24 cellular contexts compared by ENCODE assay signal in the genomic region with DNA sequence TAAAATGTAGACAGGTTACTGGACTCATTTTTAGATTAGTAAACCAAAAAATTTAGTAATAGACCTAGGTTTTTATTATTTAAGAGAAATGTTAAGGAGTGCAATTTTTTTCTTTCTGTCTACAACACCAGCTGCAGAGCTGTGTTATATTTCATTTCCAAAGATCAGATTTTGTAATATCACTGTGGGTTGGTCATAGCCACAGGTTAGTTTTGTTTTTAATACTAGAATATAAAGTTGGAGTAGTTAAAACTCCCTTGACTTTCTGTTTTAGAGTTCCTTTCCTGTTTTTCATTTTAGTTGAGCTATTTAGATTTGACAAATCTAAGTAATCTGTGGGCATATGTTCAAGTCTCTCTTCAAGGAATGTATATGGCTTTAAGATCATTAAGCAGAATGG. TPM values are rescaled to one million over a fixed set of nuclear protein-coding genes. Genes with fewer than 3 reads are reported as not detected.
"Had no signal": no experiment of that assay in that cellular context is flagged by ENCODE, and none has a peak within 500 bp of the region (broad histone marks: within the 10 kb centered on the region; RNA-seq: fewer than 3 reads in every experiment).

No MANE protein-coding gene starts in this region.

- H3K36me3 Mint-ChIP-seq: naive B cell, type B pancreatic cell had no signal

- H3K27ac Mint-ChIP-seq: naive B cell, type B pancreatic cell had no signal

- H3K27me3 ChIP-seq: gastrocnemius medialis, heart right ventricle, neutrophil, right lobe of liver, suprapubic skin, thyroid gland had no signal

- H3K9me3 Mint-ChIP-seq: naive B cell, type B pancreatic cell had no signal

- FAIRE-seq: islet of Langerhans had no signal

- H3K4me1 Mint-ChIP-seq: naive B cell had no signal

- DNase-seq: effector CD8-positive, alpha-beta T cell; gastrocnemius medialis; heart right ventricle; hypothalamus; kidney glomerular epithelial cell; mesendoderm; naive B cell; psoas muscle; retina; right lobe of liver; stimulated activated CD4-positive, alpha-beta T cell treated with anti-CD3 and anti-CD28 coated beads, Interleukin-2, amount 100 ng/mL, for 24 hours; stimulated activated CD4-positive, alpha-beta T cell treated with anti-CD3 and anti-CD28 coated beads, Interleukin-4, amount 100 ng/mL, for 4 hours; stimulated activated naive CD4-positive, alpha-beta T cell; thyroid gland had no signal

- H3K4me3 Mint-ChIP-seq: type B pancreatic cell had no signal

- H3K4me1 ChIP-seq: gastrocnemius medialis, heart right ventricle, psoas muscle, right lobe of liver, suprapubic skin, thyroid gland had no signal

- H3K36me3 ChIP-seq: gastrocnemius medialis, heart right ventricle, neutrophil, right lobe of liver, suprapubic skin, thyroid gland had no signal

- H3K4me3 ChIP-seq: coronary artery, gastrocnemius medialis, heart right ventricle, psoas muscle, right lobe of liver, suprapubic skin, thyroid gland had no signal

- H3K9me3 ChIP-seq: gastrocnemius medialis, heart right ventricle, neutrophil, psoas muscle, right lobe of liver, suprapubic skin, thyroid gland had no signal

- H3K27ac ChIP-seq: coronary artery, gastrocnemius medialis, heart right ventricle, neutrophil, psoas muscle, right lobe of liver, suprapubic skin, thyroid gland had no signal

- H3K27me3 Mint-ChIP-seq: naive B cell, type B pancreatic cell had no signal

- ATAC-seq: gastrocnemius medialis, heart right ventricle, psoas muscle, right lobe of liver had no signal

RNA-seq across cellular contexts. Expression of a gene that starts 30.7 kb away (rescaled TPM):
- total RNA-seq: dermis microvascular lymphatic vessel endothelial cell, fibroblast of lung, gastrocnemius medialis, lung microvascular endothelial cell, osteoblast, psoas muscle, skeletal muscle tissue, thyroid gland had no signal
- polyA plus RNA-seq: fibroblast of lung, heart right ventricle, psoas muscle had no signal
